ENCODE assay signal across 20 cellular contexts in the genomic region with DNA sequence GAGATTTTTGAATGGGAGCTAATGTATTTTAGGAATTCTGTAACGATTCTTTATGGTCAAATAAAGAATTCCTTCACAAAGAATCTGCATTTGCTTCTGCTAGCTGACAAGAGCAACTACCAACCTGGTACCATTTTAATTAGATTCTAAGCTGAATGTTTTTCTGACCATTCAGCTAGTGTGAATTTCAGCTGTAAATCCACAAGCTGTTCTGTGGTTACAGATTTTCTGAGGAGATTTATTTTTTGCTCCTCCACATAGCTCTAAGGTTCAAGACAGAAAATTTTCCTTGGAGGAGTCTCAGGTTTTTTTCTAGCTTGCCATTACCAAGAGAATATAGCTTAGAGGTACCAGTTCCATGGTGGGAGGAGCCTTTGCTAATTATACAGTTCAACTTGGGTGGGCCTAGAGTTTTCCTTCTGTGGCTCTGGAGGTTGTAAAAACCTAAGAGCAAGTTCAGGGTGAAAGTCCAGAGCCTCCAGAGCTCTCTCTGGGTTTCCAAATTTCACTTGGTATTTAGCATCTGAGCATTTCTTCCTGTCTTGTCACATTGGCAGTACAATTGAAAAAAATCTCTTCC.
"Had no signal": no experiment of that assay in that cellular context is flagged by ENCODE, and none has a peak within 500 bp of the region (broad histone marks: within the 10 kb centered on the region; RNA-seq: fewer than 3 reads in every experiment).

No MANE protein-coding gene starts in this region.

- H3K9me3 ChIP-seq: esophagus muscularis mucosa, lower lobe of right lung, right lobe of liver, tibial artery, uterus had no signal

- H3K4me3 ChIP-seq: cardiac muscle cell, esophagus muscularis mucosa, lower lobe of right lung, right lobe of liver, tibial artery, uterus had no signal

- ATAC-seq: activated CD4-positive, CD25-positive, alpha-beta regulatory T cell treated with anti-CD3 and anti-CD28 coated beads, Interleukin-2, amount 50 U/mL, for 24 hours; left colon; lower lobe of right lung; right lobe of liver had no signal

- DNase-seq: activated gamma-delta T cell; effector memory CD4-positive, alpha-beta T cell; left colon; lower lobe of right lung; occipital lobe; right lobe of liver; stimulated activated CD8-positive, alpha-beta memory T cell treated with anti-CD3 and anti-CD28 coated beads, Interleukin-4, amount 100 ng/mL, for 48 hours; stimulated activated naive CD4-positive, alpha-beta T cell; T-helper 1 cell; T-helper 9 cell; tibial artery; uterus had no signal

- H3K27me3 ChIP-seq: cardiac muscle cell, esophagus muscularis mucosa, right lobe of liver, tibial artery, uterus had no signal

- H3K4me3 Mint-ChIP-seq: activated naive CD4-positive, alpha-beta T cell treated with anti-CD3 and anti-CD28 coated beads, Interleukin-2, amount 50 U/mL, for 24 hours; dendritic cell treated with granulocyte-macrophage colony-stimulating factor and Interleukin-4, amounts not matched to agents 40 ng/mL and 50 ng/mL, for 4 days had no signal

- H3K27ac ChIP-seq: cardiac muscle cell, esophagus muscularis mucosa, lower lobe of right lung, right lobe of liver, tibial artery, uterus had no signal

- H3K36me3 ChIP-seq: cardiac muscle cell, esophagus muscularis mucosa, lower lobe of right lung, right lobe of liver, tibial artery, uterus had no signal

- H3K27me3 Mint-ChIP-seq: activated naive CD4-positive, alpha-beta T cell treated with anti-CD3 and anti-CD28 coated beads, Interleukin-2, amount 50 U/mL, for 24 hours; dendritic cell treated with granulocyte-macrophage colony-stimulating factor and Interleukin-4, amounts not matched to agents 40 ng/mL and 50 ng/mL, for 4 days; progenitor cell of endocrine pancreas had no signal

- H3K9me3 Mint-ChIP-seq: activated naive CD4-positive, alpha-beta T cell treated with anti-CD3 and anti-CD28 coated beads, Interleukin-2, amount 50 U/mL, for 24 hours; dendritic cell treated with granulocyte-macrophage colony-stimulating factor and Interleukin-4, amounts not matched to agents 40 ng/mL and 50 ng/mL, for 4 days had no signal

- FAIRE-seq: endothelial cell of umbilical vein, islet of Langerhans had no signal

- H3K27ac Mint-ChIP-seq: activated naive CD4-positive, alpha-beta T cell treated with anti-CD3 and anti-CD28 coated beads, Interleukin-2, amount 50 U/mL, for 24 hours; dendritic cell treated with granulocyte-macrophage colony-stimulating factor and Interleukin-4, amounts not matched to agents 40 ng/mL and 50 ng/mL, for 4 days; progenitor cell of endocrine pancreas had no signal
